ENCODE assay signal across 23 cellular contexts in the genomic region with DNA sequence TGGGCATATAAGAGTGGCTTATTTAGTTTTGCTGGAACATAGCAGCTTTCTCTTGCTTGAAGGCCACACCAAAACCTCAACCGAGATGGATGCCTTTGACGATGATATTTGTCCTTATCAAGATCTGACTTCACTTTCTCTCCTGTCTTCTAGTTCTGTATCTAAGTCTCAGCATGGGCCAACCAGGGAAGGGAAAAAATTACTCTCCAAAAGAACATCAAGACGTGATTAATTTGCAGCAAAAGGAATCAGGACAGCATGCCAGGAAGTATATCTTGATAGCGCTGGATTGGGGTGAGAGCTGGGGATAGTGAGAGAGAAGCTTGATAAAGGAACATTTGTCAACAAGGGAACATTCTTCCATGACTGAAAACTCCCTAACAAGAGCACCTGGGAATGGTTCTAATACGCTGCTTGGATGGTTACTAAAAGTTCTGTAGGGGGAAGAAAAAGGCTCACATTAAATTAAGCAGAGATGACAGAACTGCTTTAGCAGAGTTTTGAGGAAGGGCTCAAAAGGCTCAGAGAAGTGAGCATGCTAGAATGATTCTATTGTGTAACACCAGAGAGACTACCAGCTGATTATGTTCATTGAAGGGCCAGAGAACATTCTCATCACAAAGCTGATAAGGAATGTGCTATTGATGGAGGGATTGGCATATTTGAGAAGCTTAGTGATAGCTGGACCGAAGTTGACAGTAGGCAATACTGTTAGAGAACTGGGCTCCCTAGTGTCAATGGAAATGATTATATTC. TPM values are rescaled to one million over a fixed set of nuclear protein-coding genes. Genes with fewer than 3 reads are reported as not detected.
DNase-seq lines count a peak whose midpoint lies in the region; ATAC-seq, FAIRE-seq and TF ChIP-seq lines count a peak whose summit lies in the region.
"Had no signal": no experiment of that assay in that cellular context is flagged by ENCODE, and none has a peak within 500 bp of the region (broad histone marks: within the 10 kb centered on the region; RNA-seq: fewer than 3 reads in every experiment).

No MANE protein-coding gene starts in this region.

- no peaks in the 10 kb centered on the region for H3K79me2 ChIP-seq in keratinocyte (ENCODE audit: control insufficient read depth, insufficient read depth, low read length)

- DNase-seq in SIG-M5 treated with dmso at 0.1 percent for 504 hours (lab: John Stamatoyannopoulos, UW; ENCODE audit: unreplicated experiment) (peak; percentile 30), SIG-M5 (lab: John Stamatoyannopoulos, UW) (no peak), T-helper 17 cell (no peak), keratinocyte (ENCODE audit: low read depth, low spot score) (no peak), type B pancreatic cell (ENCODE audit: extremely low spot score, unreplicated experiment) (no peak), NCI-H187 (lab: John Stamatoyannopoulos, UW) (no peak), left ventricle myocardium inferior (no peak)
- DNase-seq: activated CD8-positive, alpha-beta T cell treated with anti-CD3 and anti-CD28 coated beads for 36 hours; activated T-cell treated with anti-CD3 and anti-CD28 coated beads for 4 hours; anterior cingulate cortex; central memory CD4-positive, alpha-beta T cell; GM23248; hippocampal formation; Karpas-422; NCI-H1105 treated with DMSO at 0.1 percent for 48 hours; NCI-H2081 treated with DMSO at 0.1 percent for 48 hours; NCI-H510A; spleen; stimulated activated CD4-positive, alpha-beta T cell treated with anti-CD3 and anti-CD28 coated beads, Interleukin-4, amount 100 ng/mL, for 1 hour; stimulated activated naive CD4-positive, alpha-beta T cell treated with Interleukin-2 at 50 U/mL for 16 hours had no signal

- H3K4me3 Mint-ChIP-seq in T-helper 17 cell (no peak overlapping the region), type B pancreatic cell (peak overlapping the region; percentile 2)
- H3K4me3 Mint-ChIP-seq: activated CD8-positive, alpha-beta T cell treated with anti-CD3 and anti-CD28 coated beads for 36 hours; B cell had no signal

- H4K20me1 ChIP-seq in keratinocyte (ENCODE audit: control insufficient read depth, extremely low read depth, insufficient read depth, low read length), result no peaks in the 10 kb centered on the region

- H2AFZ ChIP-seq in keratinocyte (ENCODE audit: control insufficient read depth, low read length), result no peak overlapping the region
- H2AFZ ChIP-seq: GM23248 had no signal

- H3K27me3 Mint-ChIP-seq in T-helper 17 cell (no peaks in the 10 kb centered on the region), type B pancreatic cell (no peaks in the 10 kb centered on the region)
- H3K27me3 Mint-ChIP-seq: activated CD8-positive, alpha-beta T cell treated with anti-CD3 and anti-CD28 coated beads for 36 hours had no signal

- H3K9ac ChIP-seq in keratinocyte (ENCODE audit: control insufficient read depth, extremely low read depth, insufficient read depth, low read length), result no peak overlapping the region
- H3K9ac ChIP-seq: GM23248 had no signal

- ATAC-seq in T-helper 17 cell, result no peak
- ATAC-seq in GM18861 (IDR thresholded peaks at IDR 0.05; ENCODE audit: unreplicated experiment), result no peak
- ATAC-seq: activated CD4-positive, CD25-positive, alpha-beta regulatory T cell treated with anti-CD3 and anti-CD28 coated beads, Interleukin-2, amount 50 U/mL, for 24 hours; activated CD8-positive, alpha-beta T cell treated with anti-CD3 and anti-CD28 coated beads for 36 hours had no signal

- dilution Hi-C loops in keratinocyte (cut with MboI; ENCODE audit: extremely low pct_ligation_motif_present, low sequenced_read_pairs), result no loop called here

- H3K27me3 ChIP-seq in keratinocyte (ENCODE audit: control insufficient read depth, extremely low read depth, insufficient read depth, low read length), result no peaks in the 10 kb centered on the region
- no peaks in the 10 kb centered on the region for H3K27me3 ChIP-seq in left ventricle myocardium inferior (ENCODE audit: low read depth)
- H3K27me3 ChIP-seq: spleen had no signal

- intact Hi-C loops in left ventricle myocardium inferior (cut with micrococcal nuclease), result no loop called here

- H3K4me1 ChIP-seq in keratinocyte (ENCODE audit: control insufficient read depth, extremely low read depth, insufficient read depth, low read length) (peaks cover 35% of the 10 kb centered on the region), left ventricle myocardium inferior (peaks cover 21% of the 10 kb centered on the region)

- H3K4me2 ChIP-seq in keratinocyte (ENCODE audit: control insufficient read depth, extremely low read depth, insufficient read depth, low read depth, low read length), result no peak overlapping the region

- no peak overlapping the region for H3K4me3 ChIP-seq in keratinocyte (ENCODE audit: control insufficient read depth in 2 of 3, extremely low read depth in 1 of 3, insufficient read depth in 2 of 3, low read depth in 1 of 3, low read length in 3 of 3)
- H3K4me3 ChIP-seq in left ventricle myocardium inferior, result no peak overlapping the region
- H3K4me3 ChIP-seq: GM23248, spleen had no signal

- H3K9me3 ChIP-seq in T-helper 17 cell (ENCODE audit: control insufficient read depth, low read length, poor library complexity, severe bottlenecking) (no peaks in the 10 kb centered on the region), keratinocyte (ENCODE audit: control insufficient read depth, low read depth, low read length) (no peaks in the 10 kb centered on the region), left ventricle myocardium inferior (replicated peaks) (no peaks in the 10 kb centered on the region)
- H3K9me3 ChIP-seq: spleen had no signal

- peak; percentile 57 for FAIRE-seq in keratinocyte (lab: Jason Lieb, UNC)

- H3K36me3 Mint-ChIP-seq in T-helper 17 cell (ENCODE audit: low read depth), result peaks cover 5% of the 10 kb centered on the region
- H3K36me3 Mint-ChIP-seq in type B pancreatic cell, result no peaks in the 10 kb centered on the region

- H3K36me3 ChIP-seq in keratinocyte (ENCODE audit: control insufficient read depth in 2 of 2, extremely low read depth in 1 of 2, insufficient read depth in 2 of 2, low read length in 2 of 2), result no peaks in the 10 kb centered on the region
- H3K36me3 ChIP-seq in left ventricle myocardium inferior, result no peaks in the 10 kb centered on the region
- H3K36me3 ChIP-seq: spleen had no signal

- TF ChIP-seq CTCF in keratinocyte (optimal IDR thresholded peaks at IDR 0.05 in 1 of 3, IDR thresholded peaks at IDR 0.05 in 1 of 3, conservative IDR thresholded peaks at IDR 0.05 in 1 of 3; ENCODE audit: extremely low read depth in 1 of 3, insufficient read depth in 2 of 3, low read length in 3 of 3) (no peak), type B pancreatic cell (conservative IDR thresholded peaks at IDR 0.05) (no peak), left ventricle myocardium inferior (IDR thresholded peaks at IDR 0.05; ENCODE audit: borderline replicate concordance) (no peak)

- H3K27ac Mint-ChIP-seq in T-helper 17 cell (peak overlapping the region; percentile 99), type B pancreatic cell (peak overlapping the region; percentile 39)
- H3K27ac Mint-ChIP-seq: activated CD8-positive, alpha-beta T cell treated with anti-CD3 and anti-CD28 coated beads for 36 hours; B cell had no signal

- H3K27ac ChIP-seq in keratinocyte (ENCODE audit: control insufficient read depth, insufficient read depth, low read length) (no peak overlapping the region), left ventricle myocardium inferior (replicated peaks) (no peak overlapping the region)
- H3K27ac ChIP-seq: spleen had no signal

- no peaks in the 10 kb centered on the region for H3K9me3 Mint-ChIP-seq in type B pancreatic cell
- H3K9me3 Mint-ChIP-seq: activated CD8-positive, alpha-beta T cell treated with anti-CD3 and anti-CD28 coated beads for 36 hours had no signal

- H3K4me1 Mint-ChIP-seq in T-helper 17 cell, result peaks cover 18% of the 10 kb centered on the region
- H3K4me1 Mint-ChIP-seq in type B pancreatic cell (ENCODE audit: unreplicated experiment), result peaks cover 24% of the 10 kb centered on the region

- H3K9me1 ChIP-seq in keratinocyte (ENCODE audit: control insufficient read depth, extremely low read depth, insufficient read depth, low read length), result no peaks in the 10 kb centered on the region

RNA-seq across cellular contexts. Expression of a gene that starts 21.5 kb away (rescaled TPM):
- total RNA-seq in T-helper 17 cell (100 to 1,000 TPM; 553 to 928 TPM), type B pancreatic cell (ENCODE audit: low replicate concordance) (923 and 5,513 TPM in 2 replicates), left ventricle myocardium inferior (48.7 TPM)
- 972 to 1,449 TPM (median 1,028 TPM) in 3 replicates for polyA plus RNA-seq in keratinocyte
- 1,388 TPM for polyA plus RNA-seq in keratinocyte (2011; ENCODE audit: low read depth)
- 750 and 1,475 TPM in 2 replicates for polyA plus RNA-seq in keratinocyte (2011; cell fraction: cytosol; rRNA removed)
- 1,170 and 1,541 TPM in 2 replicates for polyA plus RNA-seq in keratinocyte (2011; cell fraction: nucleus; rRNA removed)
- 740 and 1,721 TPM in 2 replicates for polyA plus RNA-seq in keratinocyte (2012; ENCODE audit: low replicate concordance)
- polyA minus RNA-seq in keratinocyte, result 121 to 703 TPM (median 426 TPM) in 3 replicates
- 323 TPM for polyA minus RNA-seq in keratinocyte (2011; cell fraction: cytosol; rRNA and poly(A)+ RNA removed)
- 533 and 965 TPM in 2 replicates for polyA minus RNA-seq in keratinocyte (2011; cell fraction: nucleus; rRNA and poly(A)+ RNA removed)

Comparison
In these comparisons a context has a peak if more than half of its experiments do, and no peak if none do; other contexts are left out.
1. RNA of a gene that starts 21.5 kb away (total RNA-seq): 553 to 928 TPM in T-helper 17 cell and 923 to 5,513 TPM in type B pancreatic cell; 48.7 TPM in left ventricle myocardium inferior (single experiment); every median in the first group is over 10 times any median in the second.